Comparison of ENCODE assay signal across 14 cellular contexts in the genomic region with DNA sequence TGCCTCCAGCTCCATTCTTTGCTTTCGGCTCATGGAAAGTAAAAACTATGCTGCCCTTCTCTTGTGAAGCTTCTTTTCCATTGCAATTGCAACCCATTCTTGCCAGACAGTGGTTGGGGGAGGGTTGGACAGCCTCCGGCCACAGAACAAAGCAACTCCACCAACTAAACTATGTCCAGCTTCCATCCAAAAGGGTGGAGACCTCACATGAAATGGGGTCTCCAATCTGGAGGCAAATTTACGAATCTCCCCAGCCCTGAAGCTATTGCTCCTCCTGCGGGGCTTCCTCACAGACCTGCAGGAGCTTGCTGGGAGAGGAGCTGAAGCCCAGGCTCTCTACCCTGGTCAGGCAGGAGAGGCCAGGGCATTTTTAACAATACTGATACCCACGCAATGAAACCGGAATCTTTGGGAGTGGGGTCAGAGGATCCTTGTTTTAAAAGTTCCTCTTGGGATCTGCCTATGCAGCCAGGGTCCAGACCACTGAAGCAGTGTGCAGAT. TPM values are rescaled to one million over a fixed set of nuclear protein-coding genes. Genes with fewer than 3 reads are reported as not detected.
A peak's percentile ranks its signal among the peaks of the same experiment; 100 is the strongest.
DNase-seq lines count a peak whose midpoint lies in the region; ATAC-seq and TF ChIP-seq lines count a peak whose summit lies in the region.
"Had no signal": no experiment of that assay in that cellular context is flagged by ENCODE, and none has a peak within 500 bp of the region (broad histone marks: within the 10 kb centered on the region; RNA-seq: fewer than 3 reads in every experiment).

No MANE protein-coding gene starts in this region.

- H3K27me3 ChIP-seq in mucosa of rectum (ENCODE audit: control insufficient read depth in 2 of 2, insufficient read depth in 2 of 2, low read length in 2 of 2), result peaks cover 14 to 22% of the 10 kb centered on the region in 2 donors

- H3K27ac ChIP-seq in mucosa of rectum (ENCODE audit: low read depth in 2 of 2, low read length in 2 of 2), result peak overlapping the region; percentile 56 to 57
- peak overlapping the region; percentile 63 for H3K27ac ChIP-seq in urinary bladder (ENCODE audit: low read depth)

- no peaks in the 10 kb centered on the region for H3K9me3 ChIP-seq in mucosa of rectum (ENCODE audit: control insufficient read depth in 2 of 2, low read length in 2 of 2)
- H3K9me3 ChIP-seq: HAP-1, pancreas had no signal

- TF ChIP-seq CTCF in fibroblast of pulmonary artery (IDR thresholded peaks at IDR 0.05; ENCODE audit: low read length, missing control alignments), result no peak
- TF ChIP-seq CTCF in GM20000 (IDR thresholded peaks at IDR 0.05; ENCODE audit: extremely low read depth, missing control alignments), result no peak

- H3K4me1 ChIP-seq in mucosa of rectum (ENCODE audit: control insufficient read depth in 2 of 2, insufficient read depth in 2 of 2, low read length in 2 of 2), result no peaks in the 10 kb centered on the region
- H3K4me1 ChIP-seq in urinary bladder (ENCODE audit: insufficient read depth), result no peaks in the 10 kb centered on the region
- H3K4me1 ChIP-seq: HAP-1, pancreas had no signal

- ATAC-seq in SK-N-SH treated with all-trans-retinoic acid at 6 μM for 48 hours (peak; percentile 7; the same call in 2 of the 3 replicates), HG03097 (IDR thresholded peaks at IDR 0.05; ENCODE audit: low FRiP score, unreplicated experiment) (no peak)
- ATAC-seq: stimulated activated naive CD8-positive, alpha-beta T cell treated with anti-CD3 and anti-CD28 coated beads, Interleukin-15, Interleukin-2, amounts not matched to agents 100 U/mL and 50 U/mL, for 24 hours had no signal

- peak overlapping the region; percentile 32 to 38 for H3K9ac ChIP-seq in mucosa of rectum (ENCODE audit: low read depth in 1 of 2, low read length in 2 of 2)

- no peak for DNase-seq in fibroblast of pulmonary artery (ENCODE audit: low read depth)
- DNase-seq in NCI-H1105 treated with DMSO at 0.1 percent for 48 hours (lab: John Stamatoyannopoulos, UW), result no peak
- no peak for DNase-seq in GM20000 (ENCODE audit: low spot score)
- no peak for DNase-seq in NCI-H187 (lab: John Stamatoyannopoulos, UW)
- DNase-seq: activated CD4-positive, alpha-beta T cell treated with anti-CD3 and anti-CD28 coated beads, Interleukin-2, amount 50 U/mL, for 1 hour; cerebellar nuclear complex; stimulated activated naive CD8-positive, alpha-beta T cell treated with anti-CD3 and anti-CD28 coated beads, Interleukin-15, Interleukin-2, amounts not matched to agents 100 U/mL and 50 U/mL, for 24 hours had no signal

- no peaks in the 10 kb centered on the region for H3K36me3 ChIP-seq in mucosa of rectum (ENCODE audit: control insufficient read depth in 2 of 2, insufficient read depth in 2 of 2, low read length in 2 of 2)
- no peaks in the 10 kb centered on the region for H3K36me3 ChIP-seq in urinary bladder (ENCODE audit: insufficient read depth)
- H3K36me3 ChIP-seq: HAP-1, pancreas had no signal

- H3K4me3 ChIP-seq in fibroblast of pulmonary artery (replicated peaks; ENCODE audit: low read depth, low read length) (peak overlapping the region; percentile 56), mucosa of rectum (ENCODE audit: low read length in 2 of 2) (peak overlapping the region; percentile 48 to 63), urinary bladder (ENCODE audit: low read depth, low read length) (peak overlapping the region; percentile 30)
- H3K4me3 ChIP-seq: HAP-1 had no signal

- WGBS in urinary bladder, result 59% methylated on average over 6 of the region's 6 CpGs

TF ChIP-seq in SK-N-SH treated with all-trans-retinoic acid at 6 μM for 48 hours, 23 proteins besides CTCF, POLR2A, EP300 and RAD21:
- no peak for TF ChIP-seq ESRRG (CRISPR knock-in tag; IDR thresholded peaks at IDR 0.05)
- TF ChIP-seq, protein P1, sequence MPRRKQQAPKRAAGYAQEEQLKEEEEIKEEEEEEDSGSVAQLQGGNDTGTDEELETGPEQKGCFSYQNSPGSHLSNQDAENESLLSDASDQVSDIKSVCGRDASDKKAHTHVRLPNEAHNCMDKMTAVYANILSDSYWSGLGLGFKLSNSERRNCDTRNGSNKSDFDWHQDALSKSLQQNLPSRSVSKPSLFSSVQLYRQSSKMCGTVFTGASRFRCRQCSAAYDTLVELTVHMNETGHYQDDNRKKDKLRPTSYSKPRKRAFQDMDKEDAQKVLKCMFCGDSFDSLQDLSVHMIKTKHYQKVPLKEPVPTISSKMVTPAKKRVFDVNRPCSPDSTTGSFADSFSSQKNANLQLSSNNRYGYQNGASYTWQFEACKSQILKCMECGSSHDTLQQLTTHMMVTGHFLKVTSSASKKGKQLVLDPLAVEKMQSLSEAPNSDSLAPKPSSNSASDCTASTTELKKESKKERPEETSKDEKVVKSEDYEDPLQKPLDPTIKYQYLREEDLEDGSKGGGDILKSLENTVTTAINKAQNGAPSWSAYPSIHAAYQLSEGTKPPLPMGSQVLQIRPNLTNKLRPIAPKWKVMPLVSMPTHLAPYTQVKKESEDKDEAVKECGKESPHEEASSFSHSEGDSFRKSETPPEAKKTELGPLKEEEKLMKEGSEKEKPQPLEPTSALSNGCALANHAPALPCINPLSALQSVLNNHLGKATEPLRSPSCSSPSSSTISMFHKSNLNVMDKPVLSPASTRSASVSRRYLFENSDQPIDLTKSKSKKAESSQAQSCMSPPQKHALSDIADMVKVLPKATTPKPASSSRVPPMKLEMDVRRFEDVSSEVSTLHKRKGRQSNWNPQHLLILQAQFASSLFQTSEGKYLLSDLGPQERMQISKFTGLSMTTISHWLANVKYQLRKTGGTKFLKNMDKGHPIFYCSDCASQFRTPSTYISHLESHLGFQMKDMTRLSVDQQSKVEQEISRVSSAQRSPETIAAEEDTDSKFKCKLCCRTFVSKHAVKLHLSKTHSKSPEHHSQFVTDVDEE (CRISPR knock-in tag; IDR thresholded peaks at IDR 0.05), result no peak
- no peak for TF ChIP-seq ISL1 (CRISPR knock-in tag; IDR thresholded peaks at IDR 0.05)
- TF ChIP-seq, protein P2, sequence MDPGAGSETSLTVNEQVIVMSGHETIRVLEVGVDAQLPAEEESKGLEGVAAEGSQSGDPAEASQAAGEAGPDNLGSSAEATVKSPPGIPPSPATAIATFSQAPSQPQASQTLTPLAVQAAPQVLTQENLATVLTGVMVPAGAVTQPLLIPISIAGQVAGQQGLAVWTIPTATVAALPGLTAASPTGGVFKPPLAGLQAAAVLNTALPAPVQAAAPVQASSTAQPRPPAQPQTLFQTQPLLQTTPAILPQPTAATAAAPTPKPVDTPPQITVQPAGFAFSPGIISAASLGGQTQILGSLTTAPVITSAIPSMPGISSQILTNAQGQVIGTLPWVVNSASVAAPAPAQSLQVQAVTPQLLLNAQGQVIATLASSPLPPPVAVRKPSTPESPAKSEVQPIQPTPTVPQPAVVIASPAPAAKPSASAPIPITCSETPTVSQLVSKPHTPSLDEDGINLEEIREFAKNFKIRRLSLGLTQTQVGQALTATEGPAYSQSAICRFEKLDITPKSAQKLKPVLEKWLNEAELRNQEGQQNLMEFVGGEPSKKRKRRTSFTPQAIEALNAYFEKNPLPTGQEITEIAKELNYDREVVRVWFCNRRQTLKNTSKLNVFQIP (CRISPR knock-in tag; IDR thresholded peaks at IDR 0.05; ENCODE audit: borderline replicate concordance, low read depth), result no peak
- no peak for TF ChIP-seq BACH2 (CRISPR knock-in tag; IDR thresholded peaks at IDR 0.05; ENCODE audit: borderline replicate concordance)
- TF ChIP-seq ZNF70 (CRISPR knock-in tag; IDR thresholded peaks at IDR 0.05), result no peak

RNA-seq across cellular contexts. Expression of a gene that starts 0.6 kb away (rescaled TPM):
- total RNA-seq in urinary bladder, result 48.1 TPM
- 62.2 TPM for polyA plus RNA-seq in urinary bladder
- polyA plus RNA-seq: IgD-negative memory B cell had no signal

RNA-seq across cellular contexts. Expression of a gene that starts 52.0 kb away (rescaled TPM):
- 42.8 TPM for total RNA-seq in urinary bladder
- 60.8 TPM for polyA plus RNA-seq in urinary bladder
